In genomic region chr1:182601416-182601786, GRCh38 we compare ENCODE assay signal across 8 cellular contexts. TPM values are rescaled to one million over a fixed set of nuclear protein-coding genes. Genes with fewer than 3 reads are reported as not detected.
DNase-seq lines count a peak whose midpoint lies in the region; ATAC-seq, FAIRE-seq and TF ChIP-seq lines count a peak whose summit lies in the region.

No MANE protein-coding gene starts in this region.

- H3K27ac ChIP-seq in keratinocyte (ENCODE audit: control insufficient read depth, insufficient read depth, low read length) = no peak overlapping the region

- H3K9me1 ChIP-seq in keratinocyte (ENCODE audit: control insufficient read depth, extremely low read depth, insufficient read depth, low read length) = no peaks in the 10 kb centered on the region

- H4K20me1 ChIP-seq in keratinocyte (ENCODE audit: control insufficient read depth, extremely low read depth, insufficient read depth, low read length) = no peaks in the 10 kb centered on the region

- FAIRE-seq in bronchial epithelial cell (lab: Jason Lieb, UNC) (no peak), keratinocyte (lab: Jason Lieb, UNC) (no peak)

- H3K4me1 ChIP-seq in keratinocyte (ENCODE audit: control insufficient read depth, extremely low read depth, insufficient read depth, low read length) = peaks cover 8% of the 10 kb centered on the region

- H3K4me3 ChIP-seq in bronchial epithelial cell (ENCODE audit: low read depth, low read length) = no peak overlapping the region
- H3K4me3 ChIP-seq in keratinocyte (ENCODE audit: control insufficient read depth in 2 of 3, extremely low read depth in 1 of 3, insufficient read depth in 2 of 3, low read depth in 1 of 3, low read length in 3 of 3) = no peak overlapping the region

- H3K36me3 ChIP-seq in bronchial epithelial cell (ENCODE audit: control insufficient read depth, insufficient read depth, low read length) (peaks cover 11% of the 10 kb centered on the region), keratinocyte (ENCODE audit: control insufficient read depth in 2 of 2, extremely low read depth in 1 of 2, insufficient read depth in 2 of 2, low read length in 2 of 2) (no peaks in the 10 kb centered on the region)

- dilution Hi-C loops in keratinocyte (cut with MboI; ENCODE audit: extremely low pct_ligation_motif_present, low sequenced_read_pairs) = no loop called here

- H3K27me3 ChIP-seq in bronchial epithelial cell (ENCODE audit: control insufficient read depth, insufficient read depth, low read length) (no peaks in the 10 kb centered on the region), keratinocyte (ENCODE audit: control insufficient read depth, extremely low read depth, insufficient read depth, low read length) (peaks cover 23% of the 10 kb centered on the region)

- ATAC-seq in GM21786 (IDR thresholded peaks at IDR 0.05; ENCODE audit: unreplicated experiment) (peak; percentile 24), HG03196 (IDR thresholded peaks at IDR 0.05; ENCODE audit: unreplicated experiment) (no peak)

- peak; percentile 91 for DNase-seq in Ammon's horn (ENCODE audit: low spot score)
- peak; percentile 88 for DNase-seq in NCI-H2196 (lab: John Stamatoyannopoulos, UW; ENCODE audit: unreplicated experiment)
- DNase-seq in UCSD-AML1 (lab: John Stamatoyannopoulos, UW; ENCODE audit: unreplicated experiment) = peak; percentile 43
- DNase-seq in bronchial epithelial cell (ENCODE audit: low read depth) = peak; percentile 58
- DNase-seq in keratinocyte (ENCODE audit: low read depth, low spot score) = no peak
- DNase-seq in stimulated activated CD4-positive, alpha-beta T cell treated with anti-CD3 and anti-CD28 coated beads, Interleukin-15, amount 100 ng/mL, for 24 hours = peak; percentile 74

- H3K9me3 ChIP-seq in keratinocyte (ENCODE audit: control insufficient read depth, low read depth, low read length) = no peaks in the 10 kb centered on the region

- H3K4me2 ChIP-seq in keratinocyte (ENCODE audit: control insufficient read depth, extremely low read depth, insufficient read depth, low read depth, low read length) = no peak overlapping the region

- no peak overlapping the region for H3K9ac ChIP-seq in keratinocyte (ENCODE audit: control insufficient read depth, extremely low read depth, insufficient read depth, low read length)

- no peak overlapping the region for H2AFZ ChIP-seq in keratinocyte (ENCODE audit: control insufficient read depth, low read length)

- TF ChIP-seq CTCF in bronchial epithelial cell (IDR thresholded peaks at IDR 0.05; ENCODE audit: insufficient read depth, low read length, severe bottlenecking) = peak; percentile 61
- TF ChIP-seq CTCF in keratinocyte (optimal IDR thresholded peaks at IDR 0.05 in 1 of 3, IDR thresholded peaks at IDR 0.05 in 1 of 3, conservative IDR thresholded peaks at IDR 0.05 in 1 of 3; ENCODE audit: extremely low read depth in 1 of 3, insufficient read depth in 2 of 3, low read length in 3 of 3) = peak; percentile 66 to 75 (median 69)

- H3K79me2 ChIP-seq in keratinocyte (ENCODE audit: control insufficient read depth, insufficient read depth, low read length) = no peaks in the 10 kb centered on the region

RNA-seq across cellular contexts. Expression of gene RGS16, which starts 2.8 kb away (rescaled TPM):
- total RNA-seq in bronchial epithelial cell = 3.5 and 3.7 TPM in 2 replicates
- polyA plus RNA-seq in keratinocyte = 0.18 to 0.34 TPM (median 0.19 TPM) in 3 replicates
- 0.67 TPM for polyA plus RNA-seq in keratinocyte (2011; ENCODE audit: low read depth)
- 0.22 and 0.41 TPM in 2 replicates for polyA plus RNA-seq in keratinocyte (2011; cell fraction: cytosol; rRNA removed)
- polyA plus RNA-seq in keratinocyte (2011; cell fraction: nucleus; rRNA removed) = 0.32 and 0.79 TPM in 2 replicates
- polyA plus RNA-seq in keratinocyte (2012; ENCODE audit: low replicate concordance) = 0.13 and 1.4 TPM in 2 replicates
- 0.06 to 0.13 TPM in 2 of 3 replicates, not detected in the other for polyA minus RNA-seq in keratinocyte
- not detected for polyA minus RNA-seq in keratinocyte (2011; cell fraction: cytosol; rRNA and poly(A)+ RNA removed)
- polyA minus RNA-seq in keratinocyte (2011; cell fraction: nucleus; rRNA and poly(A)+ RNA removed) = 0.21 and 0.23 TPM in 2 replicates

RNA-seq across cellular contexts. Expression of gene RNASEL, which starts 12.3 kb away (rescaled TPM):
- total RNA-seq in bronchial epithelial cell = 3.2 and 7.9 TPM in 2 replicates
- 3.6 to 4.7 TPM (median 3.9 TPM) in 3 replicates for polyA plus RNA-seq in keratinocyte
- 2.3 TPM for polyA plus RNA-seq in keratinocyte (2011; ENCODE audit: low read depth)
- 1.9 and 3.2 TPM in 2 replicates for polyA plus RNA-seq in keratinocyte (2011; cell fraction: cytosol; rRNA removed)
- polyA plus RNA-seq in keratinocyte (2011; cell fraction: nucleus; rRNA removed) = 5.7 and 6.9 TPM in 2 replicates
- 2.8 and 3.1 TPM in 2 replicates for polyA plus RNA-seq in keratinocyte (2012; ENCODE audit: low replicate concordance)
- polyA minus RNA-seq in keratinocyte = 1.2 to 5.0 TPM (median 4.7 TPM) in 3 replicates
- 1.3 TPM for polyA minus RNA-seq in keratinocyte (2011; cell fraction: cytosol; rRNA and poly(A)+ RNA removed)
- polyA minus RNA-seq in keratinocyte (2011; cell fraction: nucleus; rRNA and poly(A)+ RNA removed) = 2.4 and 5.6 TPM in 2 replicates
